ENCODE assay signal across 11 cellular contexts in genomic region chr12:53235742-53236442, GRCh38. TPM values are rescaled to one million over a fixed set of nuclear protein-coding genes. Genes with fewer than 3 reads are reported as not detected.
DNase-seq lines count a peak whose midpoint lies in the region; ATAC-seq and TF ChIP-seq lines count a peak whose summit lies in the region.
"Had no signal": no experiment of that assay in that cellular context is flagged by ENCODE, and none has a peak within 500 bp of the region (broad histone marks: within the 10 kb centered on the region; RNA-seq: fewer than 3 reads in every experiment).

No MANE protein-coding gene starts in this region.

- H3K9me3 ChIP-seq in breast epithelium, result no peaks in the 10 kb centered on the region
- no peaks in the 10 kb centered on the region for H3K9me3 ChIP-seq in iPS-20b (ENCODE audit: insufficient read depth, low read depth, low read length)
- H3K9me3 ChIP-seq in colonic mucosa, result no peaks in the 10 kb centered on the region

- no peaks in the 10 kb centered on the region for H3K36me3 Mint-ChIP-seq in MCF 10A (ENCODE audit: insufficient read depth, unreplicated experiment)
- H3K36me3 Mint-ChIP-seq in activated CD8-positive, alpha-beta T cell treated with anti-CD3 and anti-CD28 coated beads, Interleukin-2, amount 10 ng/mL, durations not matched to agents 7 days and 5 days (ENCODE audit: low read depth), result no peaks in the 10 kb centered on the region
- H3K36me3 Mint-ChIP-seq: activated naive CD8-positive, alpha-beta T cell treated with anti-CD3 and anti-CD28 coated beads, Interleukin-2, amount 10 ng/mL, durations not matched to agents 7 days and 5 days had no signal

- no peaks in the 10 kb centered on the region for H3K27me3 Mint-ChIP-seq in MCF 10A (ENCODE audit: insufficient read depth, unreplicated experiment)
- H3K27me3 Mint-ChIP-seq in activated CD8-positive, alpha-beta T cell treated with anti-CD3 and anti-CD28 coated beads, Interleukin-2, amount 10 ng/mL, durations not matched to agents 7 days and 5 days (ENCODE audit: low read depth), result peaks cover 4% of the 10 kb centered on the region
- no peaks in the 10 kb centered on the region for H3K27me3 Mint-ChIP-seq in stimulated activated naive CD8-positive, alpha-beta T cell treated with anti-CD3 and anti-CD28 coated beads, Interleukin-15, amount 100 ng/mL, for 72 hours

- no TSS peak for BruUV-seq in MCF 10A (replicated peaks; lab: Mats Ljungman, UMichigan)

- no peak overlapping the region; the same call in 1 of the 2 replicates for H3K9ac ChIP-seq in iPS-20b (ENCODE audit: low read depth, low read length)
- H3K9ac ChIP-seq in colonic mucosa (ENCODE audit: low read depth in 2 of 2, low read length in 2 of 2), result no peak overlapping the region

- CTCF ChIA-PET in MCF 10A (lab: Yijun Ruan, JAX), result interaction anchor here (0.6 to 1.2 kb wide), 3 partner anchors 16 to 53 kb away, joined by 3 to 5 read pairs (median 4); a partner anchor contains a TSS
- CTCF ChIA-PET in activated CD8-positive, alpha-beta T cell treated with anti-CD3 and anti-CD28 coated beads, Interleukin-2, amount 10 ng/mL, durations not matched to agents 7 days and 5 days (lab: Charles Lee), result interaction anchor here (0.8 to 2.3 kb wide), 8 partner anchors 14 to 37 kb away, joined by 3 to 12 read pairs (median 4); partner anchors contain the start of gene ESPL1

- H3K27me3 ChIP-seq in breast epithelium (no peaks in the 10 kb centered on the region), iPS-20b (ENCODE audit: insufficient read depth, low read length) (peaks cover 15% of the 10 kb centered on the region), colonic mucosa (no peaks in the 10 kb centered on the region)

- peaks cover 41% of the 10 kb centered on the region for H3K4me1 Mint-ChIP-seq in MCF 10A (ENCODE audit: insufficient read depth, unreplicated experiment)
- peaks cover 51% of the 10 kb centered on the region for H3K4me1 Mint-ChIP-seq in activated CD8-positive, alpha-beta T cell treated with anti-CD3 and anti-CD28 coated beads, Interleukin-2, amount 10 ng/mL, durations not matched to agents 7 days and 5 days (ENCODE audit: low read depth)
- H3K4me1 Mint-ChIP-seq in stimulated activated naive CD8-positive, alpha-beta T cell treated with anti-CD3 and anti-CD28 coated beads, Interleukin-15, amount 100 ng/mL, for 72 hours, result peaks cover 56% of the 10 kb centered on the region

- H3K27ac ChIP-seq in breast epithelium (peak overlapping the region; percentile 94 to 98), iPS-20b (ENCODE audit: low read length) (peak overlapping the region; percentile 3), colonic mucosa (no peak overlapping the region)

- TF ChIP-seq POLR2A in breast epithelium (IDR thresholded peaks at IDR 0.05), result no peak

- TF ChIP-seq CTCF in breast epithelium (IDR thresholded peaks at IDR 0.05) (no peak), MCF 10A (IDR thresholded peaks at IDR 0.05; ENCODE audit: unreplicated experiment) (no peak), colonic mucosa (IDR thresholded peaks at IDR 0.05) (no peak)

- H3K4me3 Mint-ChIP-seq in MCF 10A (ENCODE audit: unreplicated experiment), result no peak overlapping the region
- H3K4me3 Mint-ChIP-seq in activated CD8-positive, alpha-beta T cell treated with anti-CD3 and anti-CD28 coated beads, Interleukin-2, amount 10 ng/mL, durations not matched to agents 7 days and 5 days, result no peak overlapping the region
- peak overlapping the region; percentile 2 to 78 for H3K4me3 Mint-ChIP-seq in stimulated activated naive CD8-positive, alpha-beta T cell treated with anti-CD3 and anti-CD28 coated beads, Interleukin-15, amount 100 ng/mL, for 72 hours

- POLR2A ChIA-PET in MCF 10A (lab: Yijun Ruan, JAX), result interaction anchor here (0.5 to 1.3 kb wide), 3 partner anchors 9 to 57 kb away, joined by 3 to 6 read pairs (median 3); no protein-coding TSS in a partner anchor
- POLR2A ChIA-PET in activated CD8-positive, alpha-beta T cell treated with anti-CD3 and anti-CD28 coated beads, Interleukin-2, amount 10 ng/mL, durations not matched to agents 7 days and 5 days (lab: Charles Lee), result interaction anchor here (0.7 to 3.5 kb wide), 7 partner anchors 8 to 33 kb away, joined by 3 to 12 read pairs (median 4); partner anchors contain the start of gene ESPL1

- ATAC-seq in activated CD8-positive, alpha-beta T cell treated with anti-CD3 and anti-CD28 coated beads, Interleukin-2, amount 10 ng/mL, durations not matched to agents 7 days and 5 days, result no peak
- peak; percentile 22 for ATAC-seq in stimulated activated naive CD8-positive, alpha-beta T cell treated with anti-CD3 and anti-CD28 coated beads, Interleukin-15, amount 100 ng/mL, for 72 hours
- no peak for ATAC-seq in HG03175 (IDR thresholded peaks at IDR 0.05; ENCODE audit: unreplicated experiment)

- H3K27ac Mint-ChIP-seq in MCF 10A (ENCODE audit: low read depth, unreplicated experiment), result no peak overlapping the region
- H3K27ac Mint-ChIP-seq in activated CD8-positive, alpha-beta T cell treated with anti-CD3 and anti-CD28 coated beads, Interleukin-2, amount 10 ng/mL, durations not matched to agents 7 days and 5 days, result peak overlapping the region; percentile 74
- H3K27ac Mint-ChIP-seq in stimulated activated naive CD8-positive, alpha-beta T cell treated with anti-CD3 and anti-CD28 coated beads, Interleukin-15, amount 100 ng/mL, for 72 hours, result peak overlapping the region; percentile 27 to 93
- H3K27ac Mint-ChIP-seq: activated naive CD8-positive, alpha-beta T cell treated with anti-CD3 and anti-CD28 coated beads, Interleukin-2, amount 10 ng/mL, durations not matched to agents 7 days and 5 days had no signal

- intact Hi-C loops in breast epithelium (cut with DNase I; ENCODE audit: low total_unique reads) (no loop called here), MCF 10A (cut with micrococcal nuclease) (no loop called here), colonic mucosa (cut with DNase I) (no loop called here)

- H3K4me3 ChIP-seq in breast epithelium, result no peak overlapping the region
- 0 out of 2 replicates have a peak overlapping the region, but pooled peaks have one; percentile 15 for H3K4me3 ChIP-seq in iPS-20b (ENCODE audit: low read length)
- no peak overlapping the region for H3K4me3 ChIP-seq in colonic mucosa
- H3K4me3 ChIP-seq: coronary artery had no signal

- DNase-seq in breast epithelium (ENCODE audit: low spot score in 2 of 2) (no peak), MCF 10A (ENCODE audit: unreplicated experiment) (no peak), colonic mucosa (no peak), COR-L47 (lab: John Stamatoyannopoulos, UW) (no peak)
- DNase-seq in activated CD8-positive, alpha-beta T cell treated with anti-CD3 and anti-CD28 coated beads, Interleukin-2, amount 10 ng/mL, durations not matched to agents 7 days and 5 days, result peak; percentile 24
- no peak for DNase-seq in stimulated activated naive CD8-positive, alpha-beta T cell treated with anti-CD3 and anti-CD28 coated beads, Interleukin-15, amount 100 ng/mL, for 72 hours
- DNase-seq: activated naive CD8-positive, alpha-beta T cell treated with anti-CD3 and anti-CD28 coated beads, Interleukin-2, amount 10 ng/mL, durations not matched to agents 7 days and 5 days; NCI-H446 treated with DMSO at 0.1 percent for 48 hours had no signal

- no peaks in the 10 kb centered on the region for H3K9me3 Mint-ChIP-seq in MCF 10A (ENCODE audit: unreplicated experiment)
- no peaks in the 10 kb centered on the region for H3K9me3 Mint-ChIP-seq in activated CD8-positive, alpha-beta T cell treated with anti-CD3 and anti-CD28 coated beads, Interleukin-2, amount 10 ng/mL, durations not matched to agents 7 days and 5 days (ENCODE audit: insufficient read depth)
- H3K9me3 Mint-ChIP-seq in stimulated activated naive CD8-positive, alpha-beta T cell treated with anti-CD3 and anti-CD28 coated beads, Interleukin-15, amount 100 ng/mL, for 72 hours, result no peaks in the 10 kb centered on the region
- H3K9me3 Mint-ChIP-seq: activated naive CD8-positive, alpha-beta T cell treated with anti-CD3 and anti-CD28 coated beads, Interleukin-2, amount 10 ng/mL, durations not matched to agents 7 days and 5 days had no signal

- H3K36me3 ChIP-seq in breast epithelium (no peaks in the 10 kb centered on the region), iPS-20b (ENCODE audit: insufficient read depth, low read depth, low read length) (no peaks in the 10 kb centered on the region), colonic mucosa (no peaks in the 10 kb centered on the region)

- peaks cover 12 to 26% of the 10 kb centered on the region in 2 donors for H3K4me1 ChIP-seq in breast epithelium
- peaks cover 46% of the 10 kb centered on the region for H3K4me1 ChIP-seq in iPS-20b (ENCODE audit: insufficient read depth, low read length)
- H3K4me1 ChIP-seq in colonic mucosa, result peaks cover 21% of the 10 kb centered on the region

RNA-seq across cellular contexts. Expression of gene RARG, which starts 3.9 kb away (rescaled TPM):
- total RNA-seq in breast epithelium (10 to 100 TPM; 12.2 to 39.8 (median 23.3) TPM), MCF 10A (2022) (30.9 and 43.7 TPM in 2 replicates), colonic mucosa (10 to 100 TPM; 11.4 to 21.5 TPM)
- total RNA-seq in activated CD8-positive, alpha-beta T cell treated with anti-CD3 and anti-CD28 coated beads, Interleukin-2, amount 10 ng/mL, durations not matched to agents 7 days and 5 days, result 10 to 100 TPM; 44.1 to 45.9 TPM

RNA-seq across cellular contexts. Expression of gene ITGB7, which starts 28.8 kb away (rescaled TPM):
- total RNA-seq in breast epithelium, result 1 to 10 TPM; 1.1 to 2.9 (median 2.9) TPM
- total RNA-seq in MCF 10A (2022), result 1.0 and 1.1 TPM in 2 replicates
- total RNA-seq in activated CD8-positive, alpha-beta T cell treated with anti-CD3 and anti-CD28 coated beads, Interleukin-2, amount 10 ng/mL, durations not matched to agents 7 days and 5 days, result 100 to 1,000 TPM; 500 to 503 TPM
- 1 to 10 TPM; 5.3 to 8.8 TPM for total RNA-seq in colonic mucosa

RNA-seq across cellular contexts. Expression of gene ESPL1, which starts 32.2 kb away (rescaled TPM):
- total RNA-seq in breast epithelium, result 1 to 10 TPM in 2 of 3 donors, under 1 TPM in 1; 0.33 to 1.3 (median 1.2) TPM
- 9.8 and 12.1 TPM in 2 replicates for total RNA-seq in MCF 10A (2022)
- 100 to 1,000 TPM; 126 TPM for total RNA-seq in activated CD8-positive, alpha-beta T cell treated with anti-CD3 and anti-CD28 coated beads, Interleukin-2, amount 10 ng/mL, durations not matched to agents 7 days and 5 days
- total RNA-seq in colonic mucosa, result 10 to 100 TPM in 1 of 2 donors, 1 to 10 TPM in 1; 9.6 to 34.6 TPM

RNA-seq across cellular contexts. Expression of gene CSAD, which starts 55.2 kb away (rescaled TPM):
- total RNA-seq in breast epithelium (10 to 100 TPM; 60.2 to 74.1 (median 68.8) TPM), MCF 10A (2022) (22.7 and 30.8 TPM in 2 replicates), colonic mucosa (10 to 100 TPM in 1 of 2 donors, 1 to 10 TPM in 1; 9.1 to 20.4 TPM)
- total RNA-seq in activated CD8-positive, alpha-beta T cell treated with anti-CD3 and anti-CD28 coated beads, Interleukin-2, amount 10 ng/mL, durations not matched to agents 7 days and 5 days, result 10 to 100 TPM; 15.7 to 17.0 TPM

RNA-seq across cellular contexts. Expression of gene ZNF740, which starts 55.4 kb away (rescaled TPM):
- total RNA-seq in breast epithelium (10 to 100 TPM; 17.9 to 22.0 (median 19.3) TPM), MCF 10A (2022) (34.9 and 36.2 TPM in 2 replicates), colonic mucosa (10 to 100 TPM; 27.5 to 32.3 TPM)
- 10 to 100 TPM; 28.2 to 31.4 TPM for total RNA-seq in activated CD8-positive, alpha-beta T cell treated with anti-CD3 and anti-CD28 coated beads, Interleukin-2, amount 10 ng/mL, durations not matched to agents 7 days and 5 days

Comparison
In these comparisons a context has a peak if more than half of its experiments do, and no peak if none do; other contexts are left out.
1. H3K4me3 Mint-ChIP-seq: peak in stimulated activated naive CD8-positive, alpha-beta T cell treated with anti-CD3 and anti-CD28 coated beads, Interleukin-15, amount 100 ng/mL, for 72 hours (2 of 2); none in MCF 10A (single experiment) and activated CD8-positive, alpha-beta T cell treated with anti-CD3 and anti-CD28 coated beads, Interleukin-2, amount 10 ng/mL, durations not matched to agents 7 days and 5 days (single experiment).
2. RNA of gene ITGB7, which starts 28.8 kb away (total RNA-seq): 500 to 503 TPM in activated CD8-positive, alpha-beta T cell treated with anti-CD3 and anti-CD28 coated beads, Interleukin-2, amount 10 ng/mL, durations not matched to agents 7 days and 5 days; 5.3 to 8.8 TPM in colonic mucosa, 1.1 to 2.9 TPM in breast epithelium and 1.0 to 1.1 TPM in MCF 10A; every median in the first group is over 10 times any median in the second.